Comparison of ENCODE assay signal across 27 cellular contexts in genomic region chr9:136346927-136347465, GRCh38. TPM values are rescaled to one million over a fixed set of nuclear protein-coding genes. Genes with fewer than 3 reads are reported as not detected.
"Had no signal": no experiment of that assay in that cellular context is flagged by ENCODE, and none has a peak within 500 bp of the region (broad histone marks: within the 10 kb centered on the region; RNA-seq: fewer than 3 reads in every experiment).

No MANE protein-coding gene starts in this region.

- H3K9ac ChIP-seq: parathyroid adenoma had no signal

- H3K9me3 ChIP-seq: left ventricle myocardium inferior, tibial artery, vagina had no signal

- H3K4me3 ChIP-seq: cardiac muscle cell, hepatocyte, skin epidermis, vagina had no signal

- H3K4me3 Mint-ChIP-seq: activated naive CD8-positive, alpha-beta T cell treated with anti-CD3 and anti-CD28 coated beads, Interleukin-2, amount 10 ng/mL, durations not matched to agents 7 days and 5 days; natural killer cell; stimulated activated naive CD8-positive, alpha-beta T cell treated with anti-CD3 and anti-CD28 coated beads, Interleukin-15, Interleukin-2, amounts not matched to agents 100 ng/mL and 50 ng/mL, for 24 hours; T-helper 17 cell had no signal

- ATAC-seq: natural killer cell, right cardiac atrium, T-helper 17 cell had no signal

- H3K36me3 Mint-ChIP-seq: activated naive CD8-positive, alpha-beta T cell treated with anti-CD3 and anti-CD28 coated beads, Interleukin-2, amount 10 ng/mL, durations not matched to agents 7 days and 5 days; natural killer cell had no signal

- H3K27ac ChIP-seq: parathyroid adenoma had no signal

- H3K4me1 Mint-ChIP-seq: activated naive CD8-positive, alpha-beta T cell treated with anti-CD3 and anti-CD28 coated beads, Interleukin-2, amount 10 ng/mL, durations not matched to agents 7 days and 5 days; natural killer cell; T-helper 17 cell had no signal

- H2AFZ ChIP-seq: hepatocyte had no signal

- DNase-seq: activated CD4-positive, alpha-beta T cell treated with anti-CD3 and anti-CD28 coated beads for 4 hours; activated CD4-positive, alpha-beta T cell treated with anti-CD3 and anti-CD28 coated beads, Interleukin-2, amount 50 U/mL, for 48 hours; activated CD4-positive, CD25-positive, alpha-beta regulatory T cell; activated naive CD4-positive, alpha-beta T cell treated with Interleukin-2 at 50 U/mL for 16 hours; activated naive CD8-positive, alpha-beta T cell treated with anti-CD3 and anti-CD28 coated beads, Interleukin-2, amount 10 ng/mL, durations not matched to agents 7 days and 5 days; activated T-cell treated with anti-CD3 and anti-CD28 coated beads, Interleukin-2, amount 50 U/mL, for 48 hours; amygdala; effector CD8-positive, alpha-beta T cell; glutamatergic neuron; kidney glomerular epithelial cell; left ventricle myocardium inferior; midbrain; natural killer cell; right cardiac atrium; stimulated activated CD4-positive, alpha-beta T cell treated with anti-CD3 and anti-CD28 coated beads, Interleukin-1b, Interleukin-23, amount 100 ng/mL, for 48 hours; T-helper 17 cell; tibial artery had no signal

- H3K27me3 Mint-ChIP-seq: activated naive CD8-positive, alpha-beta T cell treated with anti-CD3 and anti-CD28 coated beads, Interleukin-2, amount 10 ng/mL, durations not matched to agents 7 days and 5 days; stimulated activated naive CD8-positive, alpha-beta T cell treated with anti-CD3 and anti-CD28 coated beads, Interleukin-15, Interleukin-2, amounts not matched to agents 100 ng/mL and 50 ng/mL, for 24 hours; T-helper 17 cell had no signal

- H3K27ac Mint-ChIP-seq: activated naive CD8-positive, alpha-beta T cell treated with anti-CD3 and anti-CD28 coated beads, Interleukin-2, amount 10 ng/mL, durations not matched to agents 7 days and 5 days; natural killer cell; stimulated activated naive CD8-positive, alpha-beta T cell treated with anti-CD3 and anti-CD28 coated beads, Interleukin-15, Interleukin-2, amounts not matched to agents 100 ng/mL and 50 ng/mL, for 24 hours; T-helper 17 cell had no signal

- H3K27me3 ChIP-seq: cardiac muscle cell, hepatocyte, tibial artery, vagina had no signal

- H3K36me3 ChIP-seq: cardiac muscle cell, vagina had no signal

- H3K9me3 Mint-ChIP-seq: activated naive CD8-positive, alpha-beta T cell treated with anti-CD3 and anti-CD28 coated beads, Interleukin-2, amount 10 ng/mL, durations not matched to agents 7 days and 5 days; natural killer cell; stimulated activated naive CD8-positive, alpha-beta T cell treated with anti-CD3 and anti-CD28 coated beads, Interleukin-15, Interleukin-2, amounts not matched to agents 100 ng/mL and 50 ng/mL, for 24 hours had no signal

RNA-seq across cellular contexts. Expression of gene CCDC187, which starts 43.1 kb away (rescaled TPM):
- total RNA-seq: activated naive CD8-positive, alpha-beta T cell treated with anti-CD3 and anti-CD28 coated beads, Interleukin-2, amount 10 ng/mL, durations not matched to agents 7 days and 5 days; dermis blood vessel endothelial cell; left ventricle myocardium inferior; lung microvascular endothelial cell; pulmonary artery endothelial cell; right cardiac atrium; vagina had no signal
- polyA plus RNA-seq: esophagus, right cardiac atrium had no signal
